In genomic region chr11:134727204-134727603, GRCh38 we compare ENCODE assay signal across 2 cellular contexts.
TF ChIP-seq lines count a peak whose summit lies in the region.

No MANE protein-coding gene starts in this region.

TF ChIP-seq in HCT116, 20 proteins besides CTCF, POLR2A, EP300 and RAD21:
- TF ChIP-seq SP1 (IDR thresholded peaks at IDR 0.05; ENCODE audit: low read depth) (no peak), SRF (IDR thresholded peaks at IDR 0.05; ENCODE audit: low read depth) (no peak), EGR1 (IDR thresholded peaks at IDR 0.05; ENCODE audit: low read depth) (no peak), POLR2AphosphoS5 (IDR thresholded peaks at IDR 0.05; ENCODE audit: low read depth, low read length) (no peak), ZFX (IDR thresholded peaks at IDR 0.05) (no peak), FOSL1 (IDR thresholded peaks at IDR 0.05; ENCODE audit: low read depth) (no peak), EZH2 (IDR thresholded peaks at IDR 0.05) (no peak)

TF ChIP-seq in H1, 55 proteins besides CTCF, POLR2A, EP300 and RAD21:
- TF ChIP-seq TBP (IDR thresholded peaks at IDR 0.05; ENCODE audit: low read depth, low read length) (no peak), BCL11A (IDR thresholded peaks at IDR 0.05; ENCODE audit: low read depth in 2 of 2, low read length in 2 of 2) (no peak), TCF12 (IDR thresholded peaks at IDR 0.05; ENCODE audit: low read depth, low read length) (no peak), JUND (IDR thresholded peaks at IDR 0.05; ENCODE audit: low read length) (no peak), FOSL1 (IDR thresholded peaks at IDR 0.05; ENCODE audit: insufficient read depth, low read depth, low read length) (no peak), EGR1 (IDR thresholded peaks at IDR 0.05; ENCODE audit: borderline replicate concordance, low read depth, low read length) (no peak), SIX5 (IDR thresholded peaks at IDR 0.05; ENCODE audit: low read depth, low read length) (no peak), BRCA1 (IDR thresholded peaks at IDR 0.05; ENCODE audit: low read depth, low read length) (no peak), MAFK (IDR thresholded peaks at IDR 0.05; ENCODE audit: low read depth, low read length) (no peak), E2F6 (IDR thresholded peaks at IDR 0.05) (no peak), SUZ12 (IDR thresholded peaks at IDR 0.05; ENCODE audit: low read length) (no peak)
